ENCODE assay signal across 18 cellular contexts in the genomic region with DNA sequence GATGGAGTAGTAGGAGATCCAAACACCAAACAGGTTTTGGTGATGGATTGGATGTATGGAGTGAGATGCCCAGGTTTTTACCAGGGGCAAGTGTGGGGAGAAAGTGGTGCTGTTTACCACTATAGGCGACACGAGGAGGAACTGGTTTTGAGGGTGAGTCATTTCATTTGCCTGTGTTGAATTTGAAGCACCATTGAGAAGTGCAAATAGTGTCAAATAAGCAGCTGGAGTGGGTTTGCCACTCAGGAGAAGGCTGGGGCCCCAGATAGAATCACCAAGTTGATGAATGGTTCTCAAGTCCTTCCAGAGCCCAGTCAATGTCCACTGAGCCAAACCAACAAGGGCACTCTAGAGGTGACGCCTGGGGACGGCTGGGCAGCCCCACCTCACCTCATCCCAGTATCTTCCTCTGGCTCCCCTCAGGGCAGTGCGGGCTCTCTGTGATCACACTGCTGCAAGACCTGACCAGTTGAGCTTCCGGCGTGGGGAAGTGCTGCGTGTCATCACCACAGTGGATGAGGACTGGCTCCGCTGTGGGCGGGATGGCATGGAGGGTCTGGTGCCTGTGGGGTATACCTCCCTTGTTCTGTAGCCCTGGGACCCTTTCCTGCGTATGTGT. TPM values are rescaled to one million over a fixed set of nuclear protein-coding genes. Genes with fewer than 3 reads are reported as not detected.
DNase-seq lines count a peak whose midpoint lies in the region; ATAC-seq and TF ChIP-seq lines count a peak whose summit lies in the region.
"Had no signal": no experiment of that assay in that cellular context is flagged by ENCODE, and none has a peak within 500 bp of the region (broad histone marks: within the 10 kb centered on the region; RNA-seq: fewer than 3 reads in every experiment).

No MANE protein-coding gene starts in this region.

- ATAC-seq in activated CD8-positive, alpha-beta memory T cell treated with anti-CD3 and anti-CD28 coated beads, Interleukin-2, amount 10 ng/mL, durations not matched to agents 7 days and 5 days, result no peak
- ATAC-seq in HG02571 (IDR thresholded peaks at IDR 0.05; ENCODE audit: unreplicated experiment) (no peak), GM21717 (IDR thresholded peaks at IDR 0.05; ENCODE audit: unreplicated experiment) (no peak)
- ATAC-seq: activated CD4-positive, CD25-positive, alpha-beta regulatory T cell treated with anti-CD3 and anti-CD28 coated beads, Interleukin-2, amount 50 U/mL, for 24 hours; effector memory CD8-positive, alpha-beta T cell; left ventricle myocardium superior had no signal

- peak; percentile 37 for DNase-seq in DMS79 (lab: John Stamatoyannopoulos, UW)
- DNase-seq in NCI-H2029 (lab: John Stamatoyannopoulos, UW), result peak; percentile 86
- DNase-seq in activated CD8-positive, alpha-beta memory T cell treated with anti-CD3 and anti-CD28 coated beads, Interleukin-2, amount 10 ng/mL, durations not matched to agents 7 days and 5 days, result no peak
- DNase-seq in mesothelial cell of epicardium (ENCODE audit: low spot score in 2 of 2, unreplicated experiment in 2 of 2), result no peak
- DNase-seq in GDM1 (lab: John Stamatoyannopoulos, UW), result no peak
- no peak for DNase-seq in T-helper 2 cell treated with Interferon-gamma antibody and Interleukin-4, amounts not matched to agents 5 μg/mL and 100 μg/mL, for 36 hours (ENCODE audit: low spot score)
- DNase-seq: activated T-cell treated with anti-CD3 and anti-CD28 coated beads, Interleukin-2, amount 50 U/mL, for 1 hour; effector memory CD8-positive, alpha-beta T cell; HCEC 1CT; left ventricle myocardium superior; NCI-H2081; Right ventricle myocardium superior had no signal

- H3K9me3 Mint-ChIP-seq in activated CD8-positive, alpha-beta memory T cell treated with anti-CD3 and anti-CD28 coated beads, Interleukin-2, amount 10 ng/mL, durations not matched to agents 7 days and 5 days (ENCODE audit: low read depth), result no peaks in the 10 kb centered on the region
- no peaks in the 10 kb centered on the region for H3K9me3 Mint-ChIP-seq in mesothelial cell of epicardium
- H3K9me3 Mint-ChIP-seq in T-helper 2 cell treated with Interferon-gamma antibody and Interleukin-4, amounts not matched to agents 5 μg/mL and 100 μg/mL, for 36 hours, result no peaks in the 10 kb centered on the region
- H3K9me3 Mint-ChIP-seq: effector memory CD8-positive, alpha-beta T cell had no signal

- peaks cover 21% of the 10 kb centered on the region for H3K4me1 Mint-ChIP-seq in activated CD8-positive, alpha-beta memory T cell treated with anti-CD3 and anti-CD28 coated beads, Interleukin-2, amount 10 ng/mL, durations not matched to agents 7 days and 5 days
- peaks cover 15% of the 10 kb centered on the region for H3K4me1 Mint-ChIP-seq in mesothelial cell of epicardium
- H3K4me1 Mint-ChIP-seq in T-helper 2 cell treated with Interferon-gamma antibody and Interleukin-4, amounts not matched to agents 5 μg/mL and 100 μg/mL, for 36 hours (ENCODE audit: low read depth), result peaks cover 8% of the 10 kb centered on the region
- H3K4me1 Mint-ChIP-seq: B cell had no signal

- peaks cover 23% of the 10 kb centered on the region for H3K36me3 Mint-ChIP-seq in activated CD8-positive, alpha-beta memory T cell treated with anti-CD3 and anti-CD28 coated beads, Interleukin-2, amount 10 ng/mL, durations not matched to agents 7 days and 5 days
- peaks cover 31% of the 10 kb centered on the region for H3K36me3 Mint-ChIP-seq in mesothelial cell of epicardium
- peaks cover 26% of the 10 kb centered on the region for H3K36me3 Mint-ChIP-seq in T-helper 2 cell treated with Interferon-gamma antibody and Interleukin-4, amounts not matched to agents 5 μg/mL and 100 μg/mL, for 36 hours (ENCODE audit: low read depth)

- peak overlapping the region; percentile 43 for H3K27ac Mint-ChIP-seq in activated CD8-positive, alpha-beta memory T cell treated with anti-CD3 and anti-CD28 coated beads, Interleukin-2, amount 10 ng/mL, durations not matched to agents 7 days and 5 days
- H3K27ac Mint-ChIP-seq in mesothelial cell of epicardium, result peak overlapping the region; percentile 54
- no peak overlapping the region for H3K27ac Mint-ChIP-seq in T-helper 2 cell treated with Interferon-gamma antibody and Interleukin-4, amounts not matched to agents 5 μg/mL and 100 μg/mL, for 36 hours

- no peak for TF ChIP-seq CTCF in mesothelial cell of epicardium (IDR thresholded peaks at IDR 0.05; ENCODE audit: unreplicated experiment)

- no peak overlapping the region for H3K4me3 Mint-ChIP-seq in activated CD8-positive, alpha-beta memory T cell treated with anti-CD3 and anti-CD28 coated beads, Interleukin-2, amount 10 ng/mL, durations not matched to agents 7 days and 5 days
- H3K4me3 Mint-ChIP-seq in mesothelial cell of epicardium, result no peak overlapping the region
- no peak overlapping the region for H3K4me3 Mint-ChIP-seq in T-helper 2 cell treated with Interferon-gamma antibody and Interleukin-4, amounts not matched to agents 5 μg/mL and 100 μg/mL, for 36 hours
- H3K4me3 Mint-ChIP-seq: B cell; effector memory CD8-positive, alpha-beta T cell had no signal

- CTCF ChIA-PET in activated CD8-positive, alpha-beta memory T cell treated with anti-CD3 and anti-CD28 coated beads, Interleukin-2, amount 10 ng/mL, durations not matched to agents 7 days and 5 days (lab: Charles Lee), result no interaction called here

- no peaks in the 10 kb centered on the region for H3K27me3 Mint-ChIP-seq in activated CD8-positive, alpha-beta memory T cell treated with anti-CD3 and anti-CD28 coated beads, Interleukin-2, amount 10 ng/mL, durations not matched to agents 7 days and 5 days
- no peaks in the 10 kb centered on the region for H3K27me3 Mint-ChIP-seq in mesothelial cell of epicardium (ENCODE audit: low read depth)
- H3K27me3 Mint-ChIP-seq in T-helper 2 cell treated with Interferon-gamma antibody and Interleukin-4, amounts not matched to agents 5 μg/mL and 100 μg/mL, for 36 hours (ENCODE audit: low read depth), result no peaks in the 10 kb centered on the region
- H3K27me3 Mint-ChIP-seq: B cell; effector memory CD8-positive, alpha-beta T cell had no signal

RNA-seq across cellular contexts. Expression of a gene that starts 9.4 kb away (rescaled TPM):
- 10 to 100 TPM; 29.1 to 33.2 TPM for total RNA-seq in activated CD8-positive, alpha-beta memory T cell treated with anti-CD3 and anti-CD28 coated beads, Interleukin-2, amount 10 ng/mL, durations not matched to agents 7 days and 5 days
- total RNA-seq in mesothelial cell of epicardium, result 55.0 to 57.0 TPM (median 55.5 TPM) in 3 replicates

RNA-seq across cellular contexts. Expression of a gene that starts 21.4 kb away (rescaled TPM):
- total RNA-seq in activated CD8-positive, alpha-beta memory T cell treated with anti-CD3 and anti-CD28 coated beads, Interleukin-2, amount 10 ng/mL, durations not matched to agents 7 days and 5 days, result 100 to 1,000 TPM; 329 to 406 TPM
- total RNA-seq in mesothelial cell of epicardium, result 153 to 166 TPM (median 162 TPM) in 3 replicates

RNA-seq across cellular contexts. Expression of a gene that starts 28.9 kb away (rescaled TPM):
- not detected for total RNA-seq in activated CD8-positive, alpha-beta memory T cell treated with anti-CD3 and anti-CD28 coated beads, Interleukin-2, amount 10 ng/mL, durations not matched to agents 7 days and 5 days
- total RNA-seq in mesothelial cell of epicardium, result 0.11 TPM in 1 of 3 replicates, not detected in the others
- total RNA-seq: B cell, cardiac septum, left ventricle myocardium superior, myocyte, Right ventricle myocardium superior had no signal

RNA-seq across cellular contexts. Expression of a gene that starts 52.8 kb away (rescaled TPM):
- 1 to 10 TPM; 5.4 to 6.1 TPM for total RNA-seq in activated CD8-positive, alpha-beta memory T cell treated with anti-CD3 and anti-CD28 coated beads, Interleukin-2, amount 10 ng/mL, durations not matched to agents 7 days and 5 days
- 12.9 to 13.6 TPM (median 13.1 TPM) in 3 replicates for total RNA-seq in mesothelial cell of epicardium

RNA-seq across cellular contexts. Expression of a gene that starts 56.8 kb away (rescaled TPM):
- total RNA-seq in activated CD8-positive, alpha-beta memory T cell treated with anti-CD3 and anti-CD28 coated beads, Interleukin-2, amount 10 ng/mL, durations not matched to agents 7 days and 5 days, result 100 to 1,000 TPM in 1 of 2 experiments, 10 to 100 TPM in 1; 94.8 to 108 TPM
- 104 to 108 TPM (median 105 TPM) in 3 replicates for total RNA-seq in mesothelial cell of epicardium

Comparison
In these comparisons a context has a peak if more than half of its experiments do, and no peak if none do; other contexts are left out.
1. DNase-seq: peak in DMS79 (single experiment) and NCI-H2029 (single experiment); none in activated CD8-positive, alpha-beta memory T cell treated with anti-CD3 and anti-CD28 coated beads, Interleukin-2, amount 10 ng/mL, durations not matched to agents 7 days and 5 days (single experiment), mesothelial cell of epicardium (0 of 2), GDM1 (single experiment) and T-helper 2 cell treated with Interferon-gamma antibody and Interleukin-4, amounts not matched to agents 5 μg/mL and 100 μg/mL, for 36 hours (single experiment).